ENCODE assay signal across 19 cellular contexts in genomic region chr10:102964713-102965112, GRCh38.
"Had no signal": no experiment of that assay in that cellular context is flagged by ENCODE, and none has a peak within 500 bp of the region (broad histone marks: within the 10 kb centered on the region; RNA-seq: fewer than 3 reads in every experiment).

No MANE protein-coding gene starts in this region.

- H3K27me3 ChIP-seq: esophagus muscularis mucosa, gastrocnemius medialis, neutrophil, upper lobe of left lung, vagina had no signal

- H3K27me3 Mint-ChIP-seq: memory B cell, naive B cell had no signal

- H3K36me3 Mint-ChIP-seq: naive B cell had no signal

- H3K4me1 Mint-ChIP-seq: immature natural killer cell, memory B cell, naive B cell had no signal

- H3K36me3 ChIP-seq: esophagus muscularis mucosa, gastrocnemius medialis, left ventricle myocardium inferior, lower lobe of right lung, neutrophil, upper lobe of left lung, vagina had no signal

- H3K27ac ChIP-seq: epithelial cell of prostate, esophagus muscularis mucosa, gastrocnemius medialis, left ventricle myocardium inferior, lower lobe of right lung, neutrophil, upper lobe of left lung, vagina had no signal

- H3K4me1 ChIP-seq: esophagus muscularis mucosa, gastrocnemius medialis, lower lobe of right lung, upper lobe of left lung had no signal

- H3K9me3 ChIP-seq: esophagus muscularis mucosa, gastrocnemius medialis, left ventricle myocardium inferior, lower lobe of right lung, neutrophil, upper lobe of left lung, vagina had no signal

- FAIRE-seq: keratinocyte, small intestine had no signal

- H3K4me3 Mint-ChIP-seq: immature natural killer cell, memory B cell, naive B cell had no signal

- H3K9me3 Mint-ChIP-seq: immature natural killer cell, memory B cell, naive B cell had no signal

- H3K4me3 ChIP-seq: esophagus muscularis mucosa, gastrocnemius medialis, left ventricle myocardium inferior, lower lobe of right lung, upper lobe of left lung, vagina had no signal

- H3K27ac Mint-ChIP-seq: immature natural killer cell, memory B cell, naive B cell had no signal

- DNase-seq: effector memory CD4-positive, alpha-beta T cell; gastrocnemius medialis; glutamatergic neuron; immature natural killer cell; left ventricle myocardium inferior; lower lobe of right lung; midbrain; naive B cell; right cardiac atrium; stimulated activated CD4-positive, alpha-beta T cell treated with anti-CD3 and anti-CD28 coated beads, Interleukin-12 subunit alpha, Interleukin-12 subunit beta, amount 100 ng/mL, for 4 hours; stimulated activated naive CD4-positive, alpha-beta T cell treated with Interleukin-2 at 50 U/mL for 16 hours; upper lobe of left lung had no signal

- ATAC-seq: gastrocnemius medialis, lower lobe of right lung, right cardiac atrium had no signal
